21 cellular contexts compared by ENCODE assay signal in the genomic region with DNA sequence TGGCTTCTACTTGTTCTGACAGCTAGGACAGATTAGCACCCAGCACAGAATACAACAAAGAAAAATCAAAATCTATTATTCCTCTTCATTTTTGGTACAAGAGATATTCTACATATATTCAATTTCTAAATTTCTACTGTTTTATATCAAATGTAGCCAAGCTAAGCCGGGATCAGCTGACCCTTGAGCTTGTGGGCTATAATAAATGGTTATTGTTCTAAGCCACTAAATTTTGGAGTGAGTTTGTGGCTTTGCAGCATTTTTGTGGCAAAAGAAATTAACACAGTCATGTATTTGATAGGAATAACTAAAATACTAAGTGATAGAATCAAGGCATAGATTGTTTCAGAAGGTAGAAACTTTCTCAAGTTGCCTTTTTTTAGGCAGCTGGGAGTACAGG. TPM values are rescaled to one million over a fixed set of nuclear protein-coding genes. Genes with fewer than 3 reads are reported as not detected.
A peak's percentile ranks its signal among the peaks of the same experiment; 100 is the strongest.
DNase-seq lines count a peak whose midpoint lies in the region; TF ChIP-seq lines count a peak whose summit lies in the region.
"Had no signal": no experiment of that assay in that cellular context is flagged by ENCODE, and none has a peak within 500 bp of the region (broad histone marks: within the 10 kb centered on the region; RNA-seq: fewer than 3 reads in every experiment).

No MANE protein-coding gene starts in this region.

- TF ChIP-seq CTCF in testis (IDR thresholded peaks at IDR 0.05): no peak

- peaks cover 3% of the 10 kb centered on the region for H3K4me1 Mint-ChIP-seq in activated CD4-positive, alpha-beta T cell treated with anti-CD3 and anti-CD28 coated beads, Interleukin-2, amount 10 ng/mL, durations not matched to agents 7 days and 5 days

- no peaks in the 10 kb centered on the region for H3K9me3 ChIP-seq in testis
- H3K9me3 ChIP-seq: BE2C, Caco-2, Peyer's patch had no signal

- H3K27me3 Mint-ChIP-seq in activated CD4-positive, alpha-beta T cell treated with anti-CD3 and anti-CD28 coated beads, Interleukin-2, amount 10 ng/mL, durations not matched to agents 7 days and 5 days: no peaks in the 10 kb centered on the region
- H3K27me3 Mint-ChIP-seq: CD4-positive, CD25-positive, alpha-beta regulatory T cell had no signal

- H3K9me3 Mint-ChIP-seq in activated CD4-positive, alpha-beta T cell treated with anti-CD3 and anti-CD28 coated beads, Interleukin-2, amount 10 ng/mL, durations not matched to agents 7 days and 5 days: no peaks in the 10 kb centered on the region
- H3K9me3 Mint-ChIP-seq: CD4-positive, CD25-positive, alpha-beta regulatory T cell had no signal

- POLR2A ChIA-PET in activated CD4-positive, alpha-beta T cell treated with anti-CD3 and anti-CD28 coated beads, Interleukin-2, amount 10 ng/mL, durations not matched to agents 7 days and 5 days (lab: Charles Lee): no interaction called here

- intact Hi-C loops in testis (cut with DNase I; ENCODE audit: low total_unique reads): no loop called here

- CTCF ChIA-PET in activated CD4-positive, alpha-beta T cell treated with anti-CD3 and anti-CD28 coated beads, Interleukin-2, amount 10 ng/mL, durations not matched to agents 7 days and 5 days (lab: Charles Lee): no interaction called here

- DNase-seq in DMS79 (lab: John Stamatoyannopoulos, UW) (peak; percentile 2), DMS79 treated with DMSO at 0.1 percent for 48 hours (lab: John Stamatoyannopoulos, UW) (no peak), epithelial cell of prostate (ENCODE audit: low read depth, low spot score) (no peak), pons (ENCODE audit: low spot score) (peak; percentile 70), NCI-H2227 treated with DMSO at 0.1 percent for 48 hours (lab: John Stamatoyannopoulos, UW) (no peak), testis (no peak), NAMALWA (ENCODE audit: low spot score) (no peak)
- no peak for DNase-seq in activated CD4-positive, alpha-beta T cell treated with anti-CD3 and anti-CD28 coated beads, Interleukin-2, amount 10 ng/mL, durations not matched to agents 7 days and 5 days
- DNase-seq: BE2C; Caco-2; CD4-positive, CD25-positive, alpha-beta regulatory T cell; GF-D8; GM23248; HCEC 1CT; NCI-H1105; NCI-H2081; NCI-H2171 treated with DMSO at 0.1 percent for 48 hours; Peyer's patch; Right ventricle myocardium superior had no signal

- no peak overlapping the region for H3K27ac Mint-ChIP-seq in activated CD4-positive, alpha-beta T cell treated with anti-CD3 and anti-CD28 coated beads, Interleukin-2, amount 10 ng/mL, durations not matched to agents 7 days and 5 days
- H3K27ac Mint-ChIP-seq: CD4-positive, CD25-positive, alpha-beta regulatory T cell had no signal

- no peak for TF ChIP-seq POLR2A in testis (IDR thresholded peaks at IDR 0.05)

- no peak overlapping the region for H3K4me3 ChIP-seq in testis
- H3K4me3 ChIP-seq: GM12878, GM23248, Peyer's patch had no signal

- peaks cover 34% of the 10 kb centered on the region for H3K4me1 ChIP-seq in testis

- WGBS in testis, 2 donors: 76 to 96% methylated on average over 1 of the region's 1 CpG

- no peaks in the 10 kb centered on the region for H3K36me3 ChIP-seq in testis (ENCODE audit: low read depth, missing control alignments)
- H3K36me3 ChIP-seq: BE2C, Peyer's patch had no signal

- H3K27ac ChIP-seq in epithelial cell of prostate (peak overlapping the region; percentile 33), testis (peak overlapping the region in 1 of 2 donors; percentile 31)
- H3K27ac ChIP-seq: 22Rv1, GM23248, Peyer's patch had no signal

- no peaks in the 10 kb centered on the region for H3K27me3 ChIP-seq in testis
- H3K27me3 ChIP-seq: BE2C, Peyer's patch had no signal

- no peaks in the 10 kb centered on the region for H3K36me3 Mint-ChIP-seq in activated CD4-positive, alpha-beta T cell treated with anti-CD3 and anti-CD28 coated beads, Interleukin-2, amount 10 ng/mL, durations not matched to agents 7 days and 5 days (ENCODE audit: low read depth)
- H3K36me3 Mint-ChIP-seq: CD4-positive, CD25-positive, alpha-beta regulatory T cell had no signal

- no peak overlapping the region for H3K4me3 Mint-ChIP-seq in activated CD4-positive, alpha-beta T cell treated with anti-CD3 and anti-CD28 coated beads, Interleukin-2, amount 10 ng/mL, durations not matched to agents 7 days and 5 days
- H3K4me3 Mint-ChIP-seq: CD4-positive, CD25-positive, alpha-beta regulatory T cell had no signal

RNA-seq across cellular contexts. Expression of gene APP, which starts 50.7 kb away (rescaled TPM):
- total RNA-seq in activated CD4-positive, alpha-beta T cell treated with anti-CD3 and anti-CD28 coated beads, Interleukin-2, amount 10 ng/mL, durations not matched to agents 7 days and 5 days: 10 to 100 TPM; 31.0 to 31.4 TPM
- total RNA-seq in testis: 100 to 1,000 TPM; 390 to 670 TPM
- 409 TPM for polyA plus RNA-seq in testis (ENCODE audit: insufficient read depth, low read depth, low replicate concordance)

Comparison
In these comparisons a context has a peak if more than half of its experiments do, and no peak if none do; other contexts are left out.
1. DNase-seq: peak in DMS79 (single experiment) and pons (single experiment); none in DMS79 treated with DMSO at 0.1 percent for 48 hours (single experiment), epithelial cell of prostate (single experiment), activated CD4-positive, alpha-beta T cell treated with anti-CD3 and anti-CD28 coated beads, Interleukin-2, amount 10 ng/mL, durations not matched to agents 7 days and 5 days (single experiment), NCI-H2227 treated with DMSO at 0.1 percent for 48 hours (single experiment), testis (single experiment) and NAMALWA (single experiment).
2. RNA of gene APP, which starts 50.7 kb away (total RNA-seq): 390 to 670 TPM in testis; 31.0 to 31.4 TPM in activated CD4-positive, alpha-beta T cell treated with anti-CD3 and anti-CD28 coated beads, Interleukin-2, amount 10 ng/mL, durations not matched to agents 7 days and 5 days; every median in the first group is over 10 times any median in the second.